ENCODE assay signal across 23 cellular contexts in the genomic region with DNA sequence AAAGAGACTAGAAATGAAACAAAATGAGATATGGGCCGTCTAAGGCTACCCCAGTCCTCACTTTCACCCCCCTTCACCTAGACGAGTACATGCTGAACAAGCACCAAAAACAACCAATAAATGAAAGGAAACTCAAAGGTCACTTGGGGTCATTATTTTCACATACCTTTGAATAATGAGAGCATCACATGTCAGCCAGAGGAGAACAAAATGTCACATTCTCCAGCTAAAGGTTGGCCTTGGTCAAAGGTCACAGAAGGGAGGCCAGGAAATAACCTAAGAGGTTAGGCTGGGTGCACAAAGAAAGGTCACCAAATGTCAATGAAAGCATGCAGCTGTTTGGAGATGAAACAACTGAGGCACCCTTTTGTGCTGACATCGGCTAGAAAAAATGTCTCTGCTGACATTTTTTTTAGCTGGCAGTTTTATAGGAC.
DNase-seq lines count a peak whose midpoint lies in the region; ATAC-seq, FAIRE-seq and TF ChIP-seq lines count a peak whose summit lies in the region.
"Had no signal": no experiment of that assay in that cellular context is flagged by ENCODE, and none has a peak within 500 bp of the region (broad histone marks: within the 10 kb centered on the region; RNA-seq: fewer than 3 reads in every experiment).

No MANE protein-coding gene starts in this region.

- peak overlapping the region; percentile 21 for H3K27ac Mint-ChIP-seq in WTC11
- H3K27ac Mint-ChIP-seq: activated naive CD8-positive, alpha-beta T cell; brain had no signal

- ATAC-seq in activated CD4-positive, CD25-positive, alpha-beta regulatory T cell treated with anti-CD3 and anti-CD28 coated beads, Interleukin-2, amount 50 U/mL, for 24 hours, result peak; percentile 39 to 40
- ATAC-seq in WTC11 (no peak), SK-N-SH treated with all-trans-retinoic acid at 6 μM for 48 hours (no peak)
- ATAC-seq in stimulated activated naive CD8-positive, alpha-beta T cell treated with anti-CD3 and anti-CD28 coated beads, Interleukin-15, Interleukin-2, amounts not matched to agents 100 U/mL and 50 U/mL, for 24 hours, result peak; percentile 78
- ATAC-seq: gastrocnemius medialis, left ventricle myocardium superior, Panc1 had no signal

- H3K9me3 ChIP-seq in ovary, result no peaks in the 10 kb centered on the region
- H3K9me3 ChIP-seq: BLaER1, gastrocnemius medialis had no signal

- H3K4me3 Mint-ChIP-seq in WTC11, result no peak overlapping the region
- H3K4me3 Mint-ChIP-seq: activated naive CD8-positive, alpha-beta T cell; brain had no signal

- no peak for FAIRE-seq in D721Med (lab: Jason Lieb, UNC)

- H3K27ac ChIP-seq in ovary, result no peak overlapping the region
- H3K27ac ChIP-seq: BLaER1, coronary artery had no signal

- no peak for DNase-seq in activated CD4-positive, CD25-positive, alpha-beta regulatory T cell (lab: John Stamatoyannopoulos, UW)
- DNase-seq in WTC11 (ENCODE audit: low spot score), result no peak
- peak; percentile 66 for DNase-seq in left kidney (ENCODE audit: low read depth, low spot score)
- no peak for DNase-seq in stimulated activated naive CD8-positive, alpha-beta T cell treated with anti-CD3 and anti-CD28 coated beads, Interleukin-15, Interleukin-2, amounts not matched to agents 100 U/mL and 50 U/mL, for 24 hours
- DNase-seq in D721Med (ENCODE audit: insufficient read length, low spot score), result no peak
- no peak for DNase-seq in ovary
- DNase-seq: activated T-cell treated with anti-CD3 and anti-CD28 coated beads, Interleukin-2, amount 50 U/mL, for 1 hour; DMS 273 treated with DMSO at 0.1 percent for 48 hours; gastrocnemius medialis; left ventricle myocardium superior; MM.1S; NCI-H1694; NCI-H226; posterior cingulate gyrus; stimulated activated CD8-positive, alpha-beta memory T cell treated with anti-CD3 and anti-CD28 coated beads, Interleukin-4, amount 100 ng/mL, for 48 hours had no signal

- WGBS in ovary, 3 donors, result 74 to 78% (median 75%) methylated on average over 3 of the region's 3 CpGs

- no peaks in the 10 kb centered on the region for H3K36me3 ChIP-seq in ovary
- H3K36me3 ChIP-seq: BLaER1, gastrocnemius medialis had no signal

- no peaks in the 10 kb centered on the region for H3K9me3 Mint-ChIP-seq in WTC11

- CTCF ChIA-PET in WTC11 (lab: Charles Lee), result interaction anchor here (0.5 to 1.2 kb wide), 2 partner anchors 42 to 295 kb away, joined by 3 read pairs; no protein-coding TSS in a partner anchor

- no peak for TF ChIP-seq POLR2A in ovary (IDR thresholded peaks at IDR 0.05)

- no peaks in the 10 kb centered on the region for H3K4me1 ChIP-seq in ovary (ENCODE audit: insufficient read depth)

- no peaks in the 10 kb centered on the region for H3K27me3 Mint-ChIP-seq in WTC11 (ENCODE audit: low read depth)
- H3K27me3 Mint-ChIP-seq: activated naive CD8-positive, alpha-beta T cell had no signal

- no peaks in the 10 kb centered on the region for H3K36me3 Mint-ChIP-seq in WTC11
- H3K36me3 Mint-ChIP-seq: brain had no signal

- H3K4me1 Mint-ChIP-seq in WTC11, result peaks cover 65% of the 10 kb centered on the region

- no peak overlapping the region for H3K4me3 ChIP-seq in ovary
- H3K4me3 ChIP-seq: BLaER1, coronary artery, gastrocnemius medialis, smooth muscle cell had no signal

- H3K27me3 ChIP-seq in ovary, result no peaks in the 10 kb centered on the region
- H3K27me3 ChIP-seq: BLaER1, gastrocnemius medialis had no signal

- no peak for TF ChIP-seq EP300 in ovary (IDR thresholded peaks at IDR 0.05)

- intact Hi-C loops in ovary (cut with DNase I), result no loop called here

- POLR2A ChIA-PET in WTC11 (lab: Charles Lee), result no interaction called here

- no peak for TF ChIP-seq CTCF in WTC11 (IDR thresholded peaks at IDR 0.05)
- TF ChIP-seq CTCF in D721Med (IDR thresholded peaks at IDR 0.05; ENCODE audit: insufficient read depth, missing control alignments), result no peak
- no peak for TF ChIP-seq CTCF in ovary (IDR thresholded peaks at IDR 0.05)

TF ChIP-seq in WTC11, 78 proteins besides CTCF, POLR2A, EP300 and RAD21 (continues in another document):
- TF ChIP-seq NFE2L1 (CRISPR knock-in tag; IDR thresholded peaks at IDR 0.05), result no peak
- TF ChIP-seq, protein P1, sequence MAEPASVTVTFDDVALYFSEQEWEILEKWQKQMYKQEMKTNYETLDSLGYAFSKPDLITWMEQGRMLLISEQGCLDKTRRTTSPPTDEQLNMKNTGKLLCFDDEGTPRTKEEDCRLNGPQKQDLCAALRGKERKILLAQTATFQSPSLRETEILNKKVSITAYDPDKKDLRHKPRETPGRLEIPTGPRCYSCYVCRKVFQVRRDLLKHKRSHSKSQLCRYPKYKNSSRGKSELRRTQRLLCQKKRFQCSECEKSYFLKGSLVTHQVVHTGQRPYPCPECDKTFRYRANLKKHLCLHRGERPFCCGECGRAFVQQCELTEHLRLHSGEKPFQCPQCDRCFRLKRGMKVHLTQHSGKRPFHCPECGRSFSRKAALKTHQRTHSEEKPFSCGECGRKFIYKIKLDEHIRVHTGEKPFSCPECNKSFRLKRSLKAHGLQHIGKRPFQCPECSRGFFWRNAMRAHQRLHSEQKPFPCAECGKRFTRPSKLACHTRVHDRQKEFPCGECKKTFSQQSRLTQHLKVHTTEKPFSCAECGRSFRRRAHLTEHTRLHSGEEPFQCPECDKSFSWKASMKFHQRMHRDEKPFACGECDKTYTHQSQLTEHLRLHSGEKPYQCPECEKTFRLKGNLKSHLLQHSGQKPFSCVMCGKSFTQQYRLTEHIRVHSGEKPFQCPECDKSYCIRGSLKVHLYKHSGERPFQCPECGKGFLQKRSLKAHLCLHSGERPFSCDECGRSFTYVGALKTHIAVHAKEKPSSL (CRISPR knock-in tag; conservative IDR thresholded peaks at IDR 0.05), result no peak

TF ChIP-seq in SK-N-SH treated with all-trans-retinoic acid at 6 μM for 48 hours, 23 proteins besides CTCF, POLR2A, EP300 and RAD21:
- TF ChIP-seq ARNTL (CRISPR knock-in tag; IDR thresholded peaks at IDR 0.05; ENCODE audit: borderline replicate concordance, low read depth), result no peak
- TF ChIP-seq ZFP3 (CRISPR knock-in tag; IDR thresholded peaks at IDR 0.05), result no peak
- no peak for TF ChIP-seq PPARA (CRISPR knock-in tag; IDR thresholded peaks at IDR 0.05; ENCODE audit: borderline replicate concordance)
- no peak for TF ChIP-seq ZC3H10 (CRISPR knock-in tag; IDR thresholded peaks at IDR 0.05)
- TF ChIP-seq, protein P2, sequence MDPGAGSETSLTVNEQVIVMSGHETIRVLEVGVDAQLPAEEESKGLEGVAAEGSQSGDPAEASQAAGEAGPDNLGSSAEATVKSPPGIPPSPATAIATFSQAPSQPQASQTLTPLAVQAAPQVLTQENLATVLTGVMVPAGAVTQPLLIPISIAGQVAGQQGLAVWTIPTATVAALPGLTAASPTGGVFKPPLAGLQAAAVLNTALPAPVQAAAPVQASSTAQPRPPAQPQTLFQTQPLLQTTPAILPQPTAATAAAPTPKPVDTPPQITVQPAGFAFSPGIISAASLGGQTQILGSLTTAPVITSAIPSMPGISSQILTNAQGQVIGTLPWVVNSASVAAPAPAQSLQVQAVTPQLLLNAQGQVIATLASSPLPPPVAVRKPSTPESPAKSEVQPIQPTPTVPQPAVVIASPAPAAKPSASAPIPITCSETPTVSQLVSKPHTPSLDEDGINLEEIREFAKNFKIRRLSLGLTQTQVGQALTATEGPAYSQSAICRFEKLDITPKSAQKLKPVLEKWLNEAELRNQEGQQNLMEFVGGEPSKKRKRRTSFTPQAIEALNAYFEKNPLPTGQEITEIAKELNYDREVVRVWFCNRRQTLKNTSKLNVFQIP (CRISPR knock-in tag; IDR thresholded peaks at IDR 0.05; ENCODE audit: borderline replicate concordance, low read depth), result no peak
- no peak for TF ChIP-seq ISL1 (CRISPR knock-in tag; IDR thresholded peaks at IDR 0.05)
- no peak for TF ChIP-seq CSDC2 (CRISPR knock-in tag; IDR thresholded peaks at IDR 0.05)
- TF ChIP-seq OSR1 (CRISPR knock-in tag; IDR thresholded peaks at IDR 0.05), result no peak
- no peak for TF ChIP-seq GLIS3 (CRISPR knock-in tag; IDR thresholded peaks at IDR 0.05)
- no peak for TF ChIP-seq ZNF8 (CRISPR knock-in tag; IDR thresholded peaks at IDR 0.05)
- TF ChIP-seq ESRRG (CRISPR knock-in tag; IDR thresholded peaks at IDR 0.05), result no peak
- TF ChIP-seq TCF4 (CRISPR knock-in tag; IDR thresholded peaks at IDR 0.05; ENCODE audit: borderline replicate concordance), result no peak
- no peak for TF ChIP-seq ZFP30 (CRISPR knock-in tag; IDR thresholded peaks at IDR 0.05)

Comparison
In these comparisons a context has a peak if more than half of its experiments do, and no peak if none do; other contexts are left out.
1. ATAC-seq: peak in activated CD4-positive, CD25-positive, alpha-beta regulatory T cell treated with anti-CD3 and anti-CD28 coated beads, Interleukin-2, amount 50 U/mL, for 24 hours (2 of 2) and stimulated activated naive CD8-positive, alpha-beta T cell treated with anti-CD3 and anti-CD28 coated beads, Interleukin-15, Interleukin-2, amounts not matched to agents 100 U/mL and 50 U/mL, for 24 hours (single experiment); none in WTC11 (single experiment) and SK-N-SH treated with all-trans-retinoic acid at 6 μM for 48 hours (single experiment).